23 cellular contexts compared by ENCODE assay signal in genomic region chr2:186058604-186059003, GRCh38.
A peak's percentile ranks its signal among the peaks of the same experiment; 100 is the strongest.
DNase-seq lines count a peak whose midpoint lies in the region; TF ChIP-seq lines count a peak whose summit lies in the region.
"Had no signal": no experiment of that assay in that cellular context is flagged by ENCODE, and none has a peak within 500 bp of the region (broad histone marks: within the 10 kb centered on the region; RNA-seq: fewer than 3 reads in every experiment).

No MANE protein-coding gene starts in this region.

- no peaks in the 10 kb centered on the region for H3K4me1 ChIP-seq in hepatocyte (ENCODE audit: insufficient read depth)
- H3K4me1 ChIP-seq: prostate gland had no signal

- no peak for TF ChIP-seq CTCF in hepatocyte (IDR thresholded peaks at IDR 0.05; ENCODE audit: poor library complexity)

- no peaks in the 10 kb centered on the region for H3K9me2 ChIP-seq in hepatocyte (replicated peaks; ENCODE audit: insufficient read depth)

- H3K27ac ChIP-seq in hepatocyte, result peak overlapping the region; percentile 25
- H3K27ac ChIP-seq: C4-2B, prostate gland, RWPE1, SK-N-MC, vagina had no signal

- H2AFZ ChIP-seq in hepatocyte, result no peak overlapping the region

- no peak overlapping the region for H3K4me3 ChIP-seq in hepatocyte
- H3K4me3 ChIP-seq: prostate gland, SK-N-MC, skin epidermis, vagina had no signal

- no peaks in the 10 kb centered on the region for H4K20me1 ChIP-seq in hepatocyte (ENCODE audit: insufficient read depth, poor library complexity, severe bottlenecking)

- no peaks in the 10 kb centered on the region for H3K36me3 ChIP-seq in hepatocyte (replicated peaks; ENCODE audit: insufficient read depth, low read depth)
- H3K36me3 ChIP-seq: prostate gland, vagina had no signal

- no peaks in the 10 kb centered on the region for H3K27me3 ChIP-seq in hepatocyte
- H3K27me3 ChIP-seq: vagina had no signal

- no peak overlapping the region for H3K4me2 ChIP-seq in hepatocyte

- WGBS in hepatocyte (ENCODE audit: low lambda C conversion rate, missing lambda C conversion rate), result 73% methylated on average over 3 of the region's 3 CpGs

- DNase-seq in DMS153 treated with DMSO at 0.1 percent for 48 hours (lab: John Stamatoyannopoulos, UW; ENCODE audit: unreplicated experiment) (peak; percentile 44), NCI-H1105 (lab: John Stamatoyannopoulos, UW) (peak; percentile 68), NCI-H510A treated with DMSO at 0.1 percent for 48 hours (lab: John Stamatoyannopoulos, UW) (peak; percentile 33), hepatocyte (ENCODE audit: low spot score) (no peak), NCI-H526 treated with DMSO at 0.1 percent for 48 hours (lab: John Stamatoyannopoulos, UW) (no peak), GM03348 (ENCODE audit: low spot score) (no peak), dedifferentiated amniotic fluid mesenchymal stem cell (ENCODE audit: extremely low spot score) (no peak), GOT3 (lab: John Stamatoyannopoulos, UW) (no peak)
- DNase-seq: activated CD4-positive, alpha-beta T cell treated with anti-CD3 and anti-CD28 coated beads, Interleukin-2, amount 10 ng/mL, durations not matched to agents 7 days and 5 days; activated CD8-positive, alpha-beta memory T cell treated with anti-CD3 and anti-CD28 coated beads, Interleukin-2, amount 50 U/mL, for 4 hours; activated naive CD8-positive, alpha-beta T cell treated with anti-CD3 and anti-CD28 coated beads for 36 hours; erythroblast; foreskin fibroblast; KG1; left ventricle myocardium superior; stimulated activated CD4-positive, alpha-beta T cell treated with anti-CD3 and anti-CD28 coated beads, Interleukin-2, amount 100 ng/mL, for 24 hours; T-helper 17 cell had no signal

- no peaks in the 10 kb centered on the region for H3K9me3 ChIP-seq in hepatocyte (ENCODE audit: low read depth)
- H3K9me3 ChIP-seq: prostate gland, vagina had no signal

- H3K79me2 ChIP-seq in hepatocyte, result no peaks in the 10 kb centered on the region

Comparison
In these comparisons a context has a peak if more than half of its experiments do, and no peak if none do; other contexts are left out.
1. DNase-seq: peak in DMS153 treated with DMSO at 0.1 percent for 48 hours (single experiment), NCI-H1105 (single experiment) and NCI-H510A treated with DMSO at 0.1 percent for 48 hours (single experiment); none in hepatocyte (single experiment), NCI-H526 treated with DMSO at 0.1 percent for 48 hours (single experiment), GM03348 (single experiment), dedifferentiated amniotic fluid mesenchymal stem cell (single experiment) and GOT3 (single experiment).